ENCODE assay signal across 25 cellular contexts in genomic region chr12:45247589-45247988, GRCh38.
"Had no signal": no experiment of that assay in that cellular context is flagged by ENCODE, and none has a peak within 500 bp of the region (broad histone marks: within the 10 kb centered on the region; RNA-seq: fewer than 3 reads in every experiment).

No MANE protein-coding gene starts in this region.

- DNase-seq: IMR-90, Karpas-422, KG1, MG63, NCI-H1092, NCI-H1105 treated with DMSO at 0.1 percent for 48 hours, NCI-H1417 treated with DMSO at 0.1 percent for 48 hours, NCI-H146, NCI-H187, NCI-H2029, NCI-H2081 treated with DMSO at 0.1 percent for 48 hours, NCI-H2171, NCI-H226, NCI-H446, NCI-H510A, NCI-H524 treated with DMSO at 0.1 percent for 48 hours, NCI-H69, NCI-H774, SHP77, SK-N-SH, SW 1271, T-cell had no signal

- FAIRE-seq: HTR-8/SVneo had no signal

- ATAC-seq: T-cell had no signal

- H3K27ac ChIP-seq: HL-60, RWPE1 had no signal

- H3K9ac ChIP-seq: SK-N-SH had no signal

- H3K36me3 ChIP-seq: MG63 had no signal

- H3K27me3 ChIP-seq: MG63 had no signal

- H3K4me2 ChIP-seq: SK-N-SH had no signal

- H3K9me3 ChIP-seq: MG63, SK-N-SH had no signal

- H3K4me3 ChIP-seq: MG63 had no signal
